Comparison of ENCODE assay signal across 12 cellular contexts in genomic region chr6:134196568-134197301, GRCh38.
DNase-seq lines count a peak whose midpoint lies in the region; ATAC-seq and TF ChIP-seq lines count a peak whose summit lies in the region.
"Had no signal": no experiment of that assay in that cellular context is flagged by ENCODE, and none has a peak within 500 bp of the region (broad histone marks: within the 10 kb centered on the region; RNA-seq: fewer than 3 reads in every experiment).

No MANE protein-coding gene starts in this region.

- DNase-seq in NCI-H226 (peak; percentile 22), myocyte (ENCODE audit: low read depth) (peak; percentile 22), tibial nerve (ENCODE audit: low spot score in 2 of 2) (no peak)
- no peak for DNase-seq in activated effector memory CD4-positive, alpha-beta T cell treated with anti-CD3 and anti-CD28 coated beads, Interleukin-2, amount 50 U/mL, for 16 hours
- no peak for DNase-seq in CD4-positive, alpha-beta T cell
- DNase-seq: DMS153; endodermal cell; NCI-H1694; stimulated activated naive CD4-positive, alpha-beta T cell treated with Interleukin-2 at 50 U/mL for 16 hours had no signal

- no peaks in the 10 kb centered on the region for H3K36me3 ChIP-seq in tibial nerve

- H3K27ac ChIP-seq in tibial nerve = no peak overlapping the region
- H3K27ac ChIP-seq in CD4-positive, alpha-beta T cell (ENCODE audit: low read depth, low read length) = no peak overlapping the region

- H3K9me3 Mint-ChIP-seq in CD4-positive, alpha-beta T cell = no peaks in the 10 kb centered on the region
- H3K9me3 Mint-ChIP-seq: activated naive CD4-positive, alpha-beta T cell treated with anti-CD3 and anti-CD28 coated beads, Interleukin-2, amount 50 U/mL, for 24 hours; endodermal cell had no signal

- intact Hi-C loops in CD4-positive, alpha-beta T cell (cut with DNase I, micrococcal nuclease) = no loop called here

- TF ChIP-seq POLR2A in tibial nerve (IDR thresholded peaks at IDR 0.05) = no peak

- H3K9me3 ChIP-seq in tibial nerve = no peaks in the 10 kb centered on the region
- no peaks in the 10 kb centered on the region for H3K9me3 ChIP-seq in CD4-positive, alpha-beta T cell (ENCODE audit: control insufficient read depth, low read length)

- no peaks in the 10 kb centered on the region for H3K36me3 Mint-ChIP-seq in CD4-positive, alpha-beta T cell (ENCODE audit: low read depth)
- H3K36me3 Mint-ChIP-seq: activated naive CD4-positive, alpha-beta T cell treated with anti-CD3 and anti-CD28 coated beads, Interleukin-2, amount 50 U/mL, for 24 hours had no signal

- TF ChIP-seq CTCF in tibial nerve (IDR thresholded peaks at IDR 0.05) = no peak
- no peak for TF ChIP-seq CTCF in CD4-positive, alpha-beta T cell (IDR thresholded peaks at IDR 0.05)

- CTCF ChIA-PET in CD4-positive, alpha-beta T cell (lab: Charles Lee) = interaction anchor here (0.9 kb wide), 1 partner anchor 23 kb away, joined by 3 read pairs; no protein-coding TSS in a partner anchor

- H3K27me3 ChIP-seq in tibial nerve = no peaks in the 10 kb centered on the region
- H3K27me3 ChIP-seq in CD4-positive, alpha-beta T cell (ENCODE audit: control insufficient read depth, insufficient read depth, low read length) = no peaks in the 10 kb centered on the region

- TF ChIP-seq EP300 in tibial nerve (IDR thresholded peaks at IDR 0.05) = no peak

- no peaks in the 10 kb centered on the region for H3K27me3 Mint-ChIP-seq in CD4-positive, alpha-beta T cell
- H3K27me3 Mint-ChIP-seq: activated naive CD4-positive, alpha-beta T cell treated with anti-CD3 and anti-CD28 coated beads, Interleukin-2, amount 50 U/mL, for 24 hours had no signal

- H3K4me3 Mint-ChIP-seq in CD4-positive, alpha-beta T cell = no peak overlapping the region
- H3K4me3 Mint-ChIP-seq: activated naive CD4-positive, alpha-beta T cell treated with anti-CD3 and anti-CD28 coated beads, Interleukin-2, amount 50 U/mL, for 24 hours; endodermal cell had no signal

- H3K4me1 ChIP-seq in tibial nerve = peaks cover 0 to 14% (median 5%) of the 10 kb centered on the region in 4 donors

- 94 to 95% methylated on average over 12 of the region's 12 CpGs for WGBS in tibial nerve, 2 donors

- ATAC-seq in GM18520 (IDR thresholded peaks at IDR 0.05; ENCODE audit: unreplicated experiment) = peak; percentile 53
- peak; percentile 49 for ATAC-seq in HG02678 (IDR thresholded peaks at IDR 0.05; ENCODE audit: unreplicated experiment)
- no peak for ATAC-seq in CD4-positive, alpha-beta T cell (ENCODE audit: poor library complexity)

- peaks cover 16% of the 10 kb centered on the region for H3K4me1 Mint-ChIP-seq in CD4-positive, alpha-beta T cell (ENCODE audit: low read depth)

- H3K27ac Mint-ChIP-seq in CD4-positive, alpha-beta T cell = no peak overlapping the region
- H3K27ac Mint-ChIP-seq: activated naive CD4-positive, alpha-beta T cell treated with anti-CD3 and anti-CD28 coated beads, Interleukin-2, amount 50 U/mL, for 24 hours; endodermal cell had no signal

- no peak overlapping the region for H3K4me3 ChIP-seq in tibial nerve

- POLR2A ChIA-PET in CD4-positive, alpha-beta T cell (lab: Charles Lee) = no interaction called here

Comparison
In these comparisons a context has a peak if more than half of its experiments do, and no peak if none do; other contexts are left out.
1. DNase-seq: peak in NCI-H226 (single experiment) and myocyte (single experiment); none in activated effector memory CD4-positive, alpha-beta T cell treated with anti-CD3 and anti-CD28 coated beads, Interleukin-2, amount 50 U/mL, for 16 hours (single experiment), tibial nerve (0 of 2) and CD4-positive, alpha-beta T cell (0 of 10).